In genomic region chr4:153943738-153944415, GRCh38 we compare ENCODE assay signal across 29 cellular contexts.
"Had no signal": no experiment of that assay in that cellular context is flagged by ENCODE, and none has a peak within 500 bp of the region (broad histone marks: within the 10 kb centered on the region; RNA-seq: fewer than 3 reads in every experiment).

No MANE protein-coding gene starts in this region.

- H3K4me2 ChIP-seq: neural progenitor cell, smooth muscle cell had no signal

- H3K4me1 Mint-ChIP-seq: endodermal cell, mesothelial cell of epicardium, naive B cell had no signal

- H3K9me3 ChIP-seq: colonic mucosa, gastrocnemius medialis, thyroid gland had no signal

- H3K36me3 Mint-ChIP-seq: naive B cell had no signal

- H3K4me1 ChIP-seq: colonic mucosa, gastrocnemius medialis, left lung, parathyroid adenoma, right atrium auricular region, stomach, thyroid gland had no signal

- ATAC-seq: esophagus mucosa; gastrocnemius medialis; left cardiac atrium; left lung; mucosa of descending colon; natural killer cell treated with Interleukin-12 subunit alpha and Interleukin-12 subunit beta and Interleukin-15 and Interleukin-18, amount 100 ng/mL, for 72 hours; sciatic nerve had no signal

- DNase-seq: colonic mucosa; effector CD8-positive, alpha-beta T cell; endodermal cell; foreskin fibroblast; gastrocnemius medialis; head of caudate nucleus; left cardiac atrium; left lung; mesenchymal stem cell; mucosa of descending colon; naive B cell; stimulated activated CD4-positive, alpha-beta T cell treated with anti-CD3 and anti-CD28 coated beads, Interleukin-12 subunit alpha, Interleukin-12 subunit beta, amount 100 ng/mL, for 4 hours; stimulated activated CD4-positive, alpha-beta T cell treated with anti-CD3 and anti-CD28 coated beads, Interleukin-1b, Interleukin-23, amount 100 ng/mL, for 48 hours; stimulated activated CD4-positive, alpha-beta T cell treated with anti-CD3 and anti-CD28 coated beads, Interleukin-4, amount 100 ng/mL, for 1 hour; stimulated activated CD8-positive, alpha-beta memory T cell treated with anti-CD3 and anti-CD28 coated beads, Interleukin-4, amount 100 ng/mL, for 48 hours; stomach; thyroid gland; trophoblast cell had no signal

- H3K36me3 ChIP-seq: colonic mucosa, gastrocnemius medialis, left lung, neural progenitor cell, right atrium auricular region, stomach, thyroid gland had no signal

- H3K4me3 Mint-ChIP-seq: dendritic cell treated with granulocyte-macrophage colony-stimulating factor and Interleukin-4, amounts not matched to agents 40 ng/mL and 50 ng/mL, for 4 days; endodermal cell; mesothelial cell of epicardium; naive B cell; natural killer cell treated with Interleukin-12 subunit alpha and Interleukin-12 subunit beta and Interleukin-15 and Interleukin-18, amount 100 ng/mL, for 72 hours; neural progenitor cell had no signal

- H3K9me3 Mint-ChIP-seq: endodermal cell had no signal

- H3K4me3 ChIP-seq: colonic mucosa, gastrocnemius medialis, left lung, mucosa of descending colon, neural progenitor cell, right atrium auricular region, smooth muscle cell, stomach, thyroid gland had no signal

- H3K27ac ChIP-seq: colonic mucosa, epithelial cell of prostate, gastrocnemius medialis, left lung, neural progenitor cell, parathyroid adenoma, right atrium auricular region, stomach, thyroid gland had no signal

- H2AFZ ChIP-seq: neural progenitor cell, parathyroid adenoma had no signal

- H3K79me2 ChIP-seq: parathyroid adenoma had no signal

- H3K27ac Mint-ChIP-seq: dendritic cell treated with granulocyte-macrophage colony-stimulating factor and Interleukin-4, amounts not matched to agents 40 ng/mL and 50 ng/mL, for 4 days; endodermal cell; mesothelial cell of epicardium; naive B cell; natural killer cell treated with Interleukin-12 subunit alpha and Interleukin-12 subunit beta and Interleukin-15 and Interleukin-18, amount 100 ng/mL, for 72 hours; neural progenitor cell; progenitor cell of endocrine pancreas had no signal

- H3K27me3 ChIP-seq: colonic mucosa, gastrocnemius medialis, left lung, neural progenitor cell, right atrium auricular region, stomach, thyroid gland had no signal
